Comparison of ENCODE assay signal across 15 cellular contexts in genomic region chr4:37754410-37755185, GRCh38.
DNase-seq lines count a peak whose midpoint lies in the region; ATAC-seq, FAIRE-seq and TF ChIP-seq lines count a peak whose summit lies in the region.
"Had no signal": no experiment of that assay in that cellular context is flagged by ENCODE, and none has a peak within 500 bp of the region (broad histone marks: within the 10 kb centered on the region; RNA-seq: fewer than 3 reads in every experiment).

No MANE protein-coding gene starts in this region.

- H3K27ac ChIP-seq in mesenchymal stem cell (ENCODE audit: low read length, poor library complexity, severe bottlenecking) (no peak overlapping the region), kidney (ENCODE audit: low read depth in 2 of 2, low read length in 2 of 2) (no peak overlapping the region)
- H3K27ac ChIP-seq: colonic mucosa, thyroid gland had no signal

- H3K27ac Mint-ChIP-seq in T-helper 17 cell: peak overlapping the region; percentile 47
- H3K27ac Mint-ChIP-seq: activated CD4-positive, alpha-beta T cell treated with anti-CD3 and anti-CD28 coated beads, Interleukin-2, amount 10 ng/mL, durations not matched to agents 7 days and 5 days; activated naive CD4-positive, alpha-beta T cell treated with anti-CD3 and anti-CD28 coated beads, Interleukin-2, amount 50 U/mL, for 24 hours had no signal

- FAIRE-seq in GM12892 (lab: Jason Lieb, UNC) (peak; percentile 76), kidney (lab: Jason Lieb, UNC) (no peak)
- FAIRE-seq: islet of Langerhans had no signal

- peak overlapping the region; percentile 18 for H2AFZ ChIP-seq in mesenchymal stem cell (ENCODE audit: low read depth, low read length)

- H3K4me1 ChIP-seq in mesenchymal stem cell (ENCODE audit: control insufficient read depth, insufficient read depth, low read depth, low read length): no peaks in the 10 kb centered on the region
- no peaks in the 10 kb centered on the region for H3K4me1 ChIP-seq in kidney (ENCODE audit: control insufficient read depth in 1 of 2, insufficient read depth in 1 of 2, low read depth in 1 of 2, low read length in 2 of 2)
- H3K4me1 ChIP-seq: colonic mucosa had no signal

- no peak overlapping the region for H2BK12ac ChIP-seq in mesenchymal stem cell (ENCODE audit: low read length in 2 of 2)

- WGBS in mesenchymal stem cell: 68% methylated on average over 6 of the region's 6 CpGs

- no peak for TF ChIP-seq POLR2A in GM12892 (IDR thresholded peaks at IDR 0.05; ENCODE audit: low read depth, low read length)

- TF ChIP-seq CTCF in kidney (IDR thresholded peaks at IDR 0.05; ENCODE audit: borderline replicate concordance, extremely low read depth, insufficient read depth): no peak

- H3K79me1 ChIP-seq in mesenchymal stem cell (replicated peaks; ENCODE audit: low read length, poor library complexity, severe bottlenecking): no peaks in the 10 kb centered on the region

- ATAC-seq in T-helper 17 cell (no peak), GM18511 (IDR thresholded peaks at IDR 0.05; ENCODE audit: unreplicated experiment) (no peak), GM21717 (IDR thresholded peaks at IDR 0.05; ENCODE audit: unreplicated experiment) (no peak), HG02763 (IDR thresholded peaks at IDR 0.05; ENCODE audit: unreplicated experiment) (no peak)

- no peak overlapping the region for H3K4me3 Mint-ChIP-seq in T-helper 17 cell
- H3K4me3 Mint-ChIP-seq: activated CD4-positive, alpha-beta T cell treated with anti-CD3 and anti-CD28 coated beads, Interleukin-2, amount 10 ng/mL, durations not matched to agents 7 days and 5 days; activated naive CD4-positive, alpha-beta T cell treated with anti-CD3 and anti-CD28 coated beads, Interleukin-2, amount 50 U/mL, for 24 hours had no signal

- H4K91ac ChIP-seq in mesenchymal stem cell (ENCODE audit: low read length): no peak overlapping the region

- no peak overlapping the region for H2BK120ac ChIP-seq in mesenchymal stem cell (ENCODE audit: low read depth, low read length)

- H3K27me3 Mint-ChIP-seq in T-helper 17 cell: peaks cover 13% of the 10 kb centered on the region
- H3K27me3 Mint-ChIP-seq: activated naive CD4-positive, alpha-beta T cell treated with anti-CD3 and anti-CD28 coated beads, Interleukin-2, amount 50 U/mL, for 24 hours had no signal

- H3K9me3 ChIP-seq in T-helper 17 cell (ENCODE audit: control insufficient read depth, low read length, poor library complexity, severe bottlenecking): no peaks in the 10 kb centered on the region
- no peaks in the 10 kb centered on the region for H3K9me3 ChIP-seq in mesenchymal stem cell (ENCODE audit: control insufficient read depth, low read length)
- no peaks in the 10 kb centered on the region for H3K9me3 ChIP-seq in kidney (ENCODE audit: control insufficient read depth in 1 of 2, low read length in 2 of 2)
- H3K9me3 ChIP-seq: colonic mucosa, thyroid gland had no signal

- no peak overlapping the region for H3K18ac ChIP-seq in mesenchymal stem cell (ENCODE audit: low read depth in 1 of 2, low read length in 2 of 2)

- no peaks in the 10 kb centered on the region for H3K36me3 ChIP-seq in mesenchymal stem cell (ENCODE audit: control insufficient read depth in 1 of 2, insufficient read depth in 2 of 2, low read depth in 1 of 2, low read length in 2 of 2)
- H3K36me3 ChIP-seq in kidney (ENCODE audit: control insufficient read depth in 1 of 2, insufficient read depth in 2 of 2, low read length in 2 of 2): no peaks in the 10 kb centered on the region
- H3K36me3 ChIP-seq: colonic mucosa, thyroid gland had no signal

- no peak overlapping the region for H2AK5ac ChIP-seq in mesenchymal stem cell (ENCODE audit: low read length, severe bottlenecking)

- no peak overlapping the region for H3K23ac ChIP-seq in mesenchymal stem cell (ENCODE audit: low read length in 2 of 2)

- peaks cover 2% of the 10 kb centered on the region for H3K36me3 Mint-ChIP-seq in T-helper 17 cell (ENCODE audit: low read depth)
- H3K36me3 Mint-ChIP-seq: activated naive CD4-positive, alpha-beta T cell treated with anti-CD3 and anti-CD28 coated beads, Interleukin-2, amount 50 U/mL, for 24 hours had no signal

- no peak overlapping the region for H3K9ac ChIP-seq in mesenchymal stem cell (ENCODE audit: low read length)
- no peak overlapping the region for H3K9ac ChIP-seq in kidney (ENCODE audit: low read length in 2 of 2)

- H2BK15ac ChIP-seq in mesenchymal stem cell (ENCODE audit: low read depth, poor library complexity, severe bottlenecking): no peak overlapping the region

- H4K8ac ChIP-seq in mesenchymal stem cell (ENCODE audit: low read length): no peak overlapping the region

- H3K14ac ChIP-seq in mesenchymal stem cell (ENCODE audit: low read length in 2 of 2): no peak overlapping the region

- no peak overlapping the region for H3K4me2 ChIP-seq in mesenchymal stem cell (ENCODE audit: low read length, poor library complexity, severe bottlenecking)

- peak; percentile 80 to 87 for DNase-seq in AML-193 (lab: John Stamatoyannopoulos, UW)
- DNase-seq in GM12892 (ENCODE audit: insufficient read length): no peak
- DNase-seq in T-helper 17 cell: no peak
- DNase-seq in mesenchymal stem cell: no peak
- no peak for DNase-seq in kidney
- DNase-seq: activated CD4-positive, alpha-beta T cell treated with anti-CD3 and anti-CD28 coated beads, Interleukin-2, amount 10 ng/mL, durations not matched to agents 7 days and 5 days; colonic mucosa; NCI-H2171; posterior cingulate gyrus; thyroid gland had no signal

- peaks cover 7% of the 10 kb centered on the region for H3K4me1 Mint-ChIP-seq in T-helper 17 cell

- peaks cover 5 to 14% of the 10 kb centered on the region in 2 experiments for H3K27me3 ChIP-seq in mesenchymal stem cell (ENCODE audit: control insufficient read depth in 1 of 2, insufficient read depth in 1 of 2, low read length in 2 of 2)
- H3K27me3 ChIP-seq: colonic mucosa, thyroid gland had no signal

- intact Hi-C loops in kidney (cut with DNase I): no loop called here

- no peak overlapping the region for H3K4ac ChIP-seq in mesenchymal stem cell (ENCODE audit: low read depth in 1 of 2, low read length in 2 of 2)

- no peak overlapping the region for H3K4me3 ChIP-seq in mesenchymal stem cell (ENCODE audit: insufficient read depth in 1 of 2, low read depth in 1 of 2, low read length in 2 of 2)
- no peak overlapping the region for H3K4me3 ChIP-seq in kidney (ENCODE audit: low read length in 2 of 2)
- H3K4me3 ChIP-seq: colonic mucosa, thyroid gland had no signal

- H2BK5ac ChIP-seq in mesenchymal stem cell (ENCODE audit: low read depth, low read length, poor library complexity, severe bottlenecking): no peak overlapping the region

Comparison
In these comparisons a context has a peak if more than half of its experiments do, and no peak if none do; other contexts are left out.
1. DNase-seq: peak in AML-193 (2 of 2); none in GM12892 (single experiment), T-helper 17 cell (0 of 3), mesenchymal stem cell (single experiment) and kidney (single experiment).